9 cellular contexts compared by ENCODE assay signal in genomic region chr7:120272261-120272895, GRCh38. TPM values are rescaled to one million over a fixed set of nuclear protein-coding genes. Genes with fewer than 3 reads are reported as not detected.
DNase-seq lines count a peak whose midpoint lies in the region; ATAC-seq and TF ChIP-seq lines count a peak whose summit lies in the region.
"Had no signal": no experiment of that assay in that cellular context is flagged by ENCODE, and none has a peak within 500 bp of the region (broad histone marks: within the 10 kb centered on the region; RNA-seq: fewer than 3 reads in every experiment).

No MANE protein-coding gene starts in this region.

- H3K79me2 ChIP-seq in ACC112 (ENCODE audit: control insufficient read depth, insufficient read depth, low read length, unreplicated experiment): no peaks in the 10 kb centered on the region
- no peaks in the 10 kb centered on the region for H3K79me2 ChIP-seq in SU-DHL-6 (ENCODE audit: insufficient read depth, low read length)

- H3K9ac ChIP-seq in SU-DHL-6 (ENCODE audit: low read length): no peak overlapping the region

- no peaks in the 10 kb centered on the region for H3K9me2 ChIP-seq in SU-DHL-6 (replicated peaks; ENCODE audit: insufficient read depth, low read length)

- H3K4me1 ChIP-seq in ACC112 (ENCODE audit: control insufficient read depth, insufficient read depth, low read length, unreplicated experiment): no peaks in the 10 kb centered on the region
- H3K4me1 ChIP-seq in CD8-positive, alpha-beta memory T cell (ENCODE audit: insufficient read depth, low read length): no peaks in the 10 kb centered on the region

- TF ChIP-seq CTCF in GM12875 (IDR thresholded peaks at IDR 0.05; ENCODE audit: borderline replicate concordance, insufficient read depth, low read depth, low read length): peak; percentile 57; the same call in 1 of the 2 replicates
- peak; percentile 18 for TF ChIP-seq CTCF in SU-DHL-6 (IDR thresholded peaks at IDR 0.05; ENCODE audit: insufficient read depth, low read length, poor library complexity, severe bottlenecking)

- H3K4me1 Mint-ChIP-seq in CD8-positive, alpha-beta memory T cell: no peaks in the 10 kb centered on the region

- peaks cover 2 to 14% of the 10 kb centered on the region in 2 donors for H3K27me3 Mint-ChIP-seq in CD8-positive, alpha-beta memory T cell

- H3K9me3 Mint-ChIP-seq in CD8-positive, alpha-beta memory T cell: peaks cover 0 to 8% (median 4%) of the 10 kb centered on the region in 5 donors

- DNase-seq in NCI-H1105 treated with DMSO at 0.1 percent for 48 hours (lab: John Stamatoyannopoulos, UW): peak; percentile 87
- peak; percentile 43 for DNase-seq in fibroblast of the conjunctiva (ENCODE audit: low read depth)
- peak; percentile 36 for DNase-seq in occipital lobe (lab: John Stamatoyannopoulos, UW)
- no peak for DNase-seq in CD8-positive, alpha-beta memory T cell

- H3K9me3 ChIP-seq in SU-DHL-6 (ENCODE audit: insufficient read depth, low read length): no peaks in the 10 kb centered on the region
- no peaks in the 10 kb centered on the region for H3K9me3 ChIP-seq in CD8-positive, alpha-beta memory T cell (ENCODE audit: low read length)

- peak; percentile 50 for ATAC-seq in HG02763 (IDR thresholded peaks at IDR 0.05; ENCODE audit: unreplicated experiment)

- no peak overlapping the region for H3K4me3 Mint-ChIP-seq in CD8-positive, alpha-beta memory T cell

- H3K27me3 ChIP-seq in ACC112 (ENCODE audit: insufficient read depth, low read length): no peaks in the 10 kb centered on the region
- no peaks in the 10 kb centered on the region for H3K27me3 ChIP-seq in SU-DHL-6 (ENCODE audit: low read length)
- no peaks in the 10 kb centered on the region for H3K27me3 ChIP-seq in CD8-positive, alpha-beta memory T cell (ENCODE audit: insufficient read depth, low read length, poor library complexity, severe bottlenecking)

- H3K4me3 ChIP-seq in ACC112 (ENCODE audit: low read depth, low read length): peak overlapping the region; percentile 81
- peak overlapping the region; percentile 75 for H3K4me3 ChIP-seq in GM12875 (ENCODE audit: low read depth, low read length)
- no peak overlapping the region for H3K4me3 ChIP-seq in SU-DHL-6 (ENCODE audit: insufficient read depth, low read length, poor library complexity, severe bottlenecking)
- no peak overlapping the region for H3K4me3 ChIP-seq in CD8-positive, alpha-beta memory T cell (ENCODE audit: low read length)

- H3K36me3 Mint-ChIP-seq in CD8-positive, alpha-beta memory T cell: no peaks in the 10 kb centered on the region

- no peaks in the 10 kb centered on the region for H4K20me1 ChIP-seq in SU-DHL-6 (ENCODE audit: low read depth, low read length)

- POLR2A ChIA-PET in CD8-positive, alpha-beta memory T cell (lab: Charles Lee): no interaction called here

- no peaks in the 10 kb centered on the region for H3K36me3 ChIP-seq in ACC112 (ENCODE audit: insufficient read depth, low read length)
- H3K36me3 ChIP-seq in SU-DHL-6 (ENCODE audit: low read length): no peaks in the 10 kb centered on the region
- H3K36me3 ChIP-seq in CD8-positive, alpha-beta memory T cell (ENCODE audit: insufficient read depth, low read length): no peaks in the 10 kb centered on the region

- H3K27ac Mint-ChIP-seq in CD8-positive, alpha-beta memory T cell: no peak overlapping the region

- no peaks in the 10 kb centered on the region for H3F3A ChIP-seq in SU-DHL-6 (ENCODE audit: insufficient read depth)

- CTCF ChIA-PET in CD8-positive, alpha-beta memory T cell (lab: Charles Lee): no interaction called here

- H3K27ac ChIP-seq in ACC112 (ENCODE audit: low read depth, low read length) (no peak overlapping the region), SU-DHL-6 (ENCODE audit: low read depth, low read length) (no peak overlapping the region)
- no peak overlapping the region for H3K27ac ChIP-seq in CD8-positive, alpha-beta memory T cell (ENCODE audit: low read depth, low read length)

- H2AFZ ChIP-seq in ACC112 (ENCODE audit: low read length, unreplicated experiment): peak overlapping the region; percentile 58
- no peak overlapping the region for H2AFZ ChIP-seq in SU-DHL-6 (ENCODE audit: low read depth, low read length, severe bottlenecking)

- H3K4me2 ChIP-seq in SU-DHL-6 (ENCODE audit: low read depth, low read length, poor library complexity, severe bottlenecking): no peak overlapping the region

RNA-seq across cellular contexts. Expression of gene KCND2, which starts 0.6 kb away (rescaled TPM):
- 51.5 TPM for total RNA-seq in occipital lobe
- not detected for total RNA-seq in CD8-positive, alpha-beta memory T cell
- not detected for polyA plus RNA-seq in CD8-positive, alpha-beta memory T cell
- polyA plus RNA-seq: IgD-negative memory B cell had no signal

Comparison
In these comparisons a context has a peak if more than half of its experiments do, and no peak if none do; other contexts are left out.
1. H3K4me3 ChIP-seq: peak in ACC112 (single experiment) and GM12875 (single experiment); none in SU-DHL-6 (single experiment) and CD8-positive, alpha-beta memory T cell (single experiment).
2. DNase-seq: peak in NCI-H1105 treated with DMSO at 0.1 percent for 48 hours (single experiment), fibroblast of the conjunctiva (single experiment) and occipital lobe (single experiment); none in CD8-positive, alpha-beta memory T cell (0 of 5).
3. RNA of gene KCND2, which starts 0.6 kb away (total RNA-seq): 51.5 TPM in occipital lobe (single experiment); not detected in CD8-positive, alpha-beta memory T cell; every median in the first group is over 10 times any median in the second.